ENCODE assay signal across 12 cellular contexts in genomic region chr6:119459207-119459974, GRCh38.
DNase-seq lines count a peak whose midpoint lies in the region; ATAC-seq and TF ChIP-seq lines count a peak whose summit lies in the region.
"Had no signal": no experiment of that assay in that cellular context is flagged by ENCODE, and none has a peak within 500 bp of the region (broad histone marks: within the 10 kb centered on the region; RNA-seq: fewer than 3 reads in every experiment).

No MANE protein-coding gene starts in this region.

- DNase-seq in transverse colon: no peak
- DNase-seq in NCI-H748 (lab: John Stamatoyannopoulos, UW; ENCODE audit: unreplicated experiment): no peak
- DNase-seq in erythroblast (lab: John Stamatoyannopoulos, UW): no peak
- DNase-seq: activated gamma-delta T cell treated with Interleukin-2 at 50 U/mL for 16 hours, hippocampal formation, NCI-H1436 had no signal

- H3K27ac ChIP-seq in transverse colon: peak overlapping the region; percentile 44 to 74 (median 57)
- H3K27ac ChIP-seq in gastroesophageal sphincter: no peak overlapping the region
- H3K27ac ChIP-seq: HL-60, VCaP had no signal

- no peaks in the 10 kb centered on the region for H3K36me3 ChIP-seq in transverse colon
- no peaks in the 10 kb centered on the region for H3K36me3 ChIP-seq in gastroesophageal sphincter

- H3K9me3 ChIP-seq in transverse colon (no peaks in the 10 kb centered on the region), gastroesophageal sphincter (no peaks in the 10 kb centered on the region)

- ATAC-seq in GM19328 (IDR thresholded peaks at IDR 0.05; ENCODE audit: unreplicated experiment) (peak; percentile 70), HG02759 (IDR thresholded peaks at IDR 0.05; ENCODE audit: unreplicated experiment) (peak; percentile 58), HG03460 (IDR thresholded peaks at IDR 0.05; ENCODE audit: unreplicated experiment) (peak; percentile 60), gastroesophageal sphincter (no peak)

- intact Hi-C loops in transverse colon (cut with DNase I; ENCODE audit: low total_unique reads): no loop called here

- H3K4me3 ChIP-seq in transverse colon (no peak overlapping the region), gastroesophageal sphincter (no peak overlapping the region)

- TF ChIP-seq POLR2A in transverse colon (IDR thresholded peaks at IDR 0.05) (no peak), erythroblast (IDR thresholded peaks at IDR 0.05; ENCODE audit: low read length) (no peak), gastroesophageal sphincter (IDR thresholded peaks at IDR 0.05) (no peak)

- H3K4me1 ChIP-seq in transverse colon (peaks cover 0 to 23% (median 8%) of the 10 kb centered on the region in 4 donors), gastroesophageal sphincter (peaks cover 0 to 6% (median 0%) of the 10 kb centered on the region in 3 donors)

- TF ChIP-seq EP300 in transverse colon (IDR thresholded peaks at IDR 0.05; ENCODE audit: low read depth) (no peak), gastroesophageal sphincter (IDR thresholded peaks at IDR 0.05) (no peak)

- H3K27me3 ChIP-seq in transverse colon (no peaks in the 10 kb centered on the region), gastroesophageal sphincter (no peaks in the 10 kb centered on the region)

- in situ Hi-C loops in transverse colon (cut with MboI; ENCODE audit: low pct_ligation_motif_present in 1 of 4, low pct_unique_long_range_greater_than_20kb in 1 of 4, low sequenced_read_pairs in 3 of 4): no loop called here

- WGBS in transverse colon (ENCODE audit: low coverage in 1 of 2), 2 donors: 33 to 61% methylated on average over 6 of the region's 6 CpGs
- WGBS in gastroesophageal sphincter (ENCODE audit: low coverage in 1 of 2), 2 donors: 83 to 95% methylated on average over 5 to 6 of the region's 6 CpGs

- TF ChIP-seq CTCF in transverse colon (IDR thresholded peaks at IDR 0.05) (no peak), gastroesophageal sphincter (IDR thresholded peaks at IDR 0.05) (no peak)

Comparison
In these comparisons a context has a peak if more than half of its experiments do, and no peak if none do; other contexts are left out.
1. H3K27ac ChIP-seq: peak in transverse colon (4 of 4); none in gastroesophageal sphincter (0 of 4).